Comparison of ENCODE assay signal across 11 cellular contexts in genomic region chr11:85699957-85700741, GRCh38. TPM values are rescaled to one million over a fixed set of nuclear protein-coding genes. Genes with fewer than 3 reads are reported as not detected.
DNase-seq lines count a peak whose midpoint lies in the region; ATAC-seq and TF ChIP-seq lines count a peak whose summit lies in the region.
"Had no signal": no experiment of that assay in that cellular context is flagged by ENCODE, and none has a peak within 500 bp of the region (broad histone marks: within the 10 kb centered on the region; RNA-seq: fewer than 3 reads in every experiment).

No MANE protein-coding gene starts in this region.

- no peak overlapping the region for H3K4me3 ChIP-seq in SK-N-SH (ENCODE audit: low read depth in 2 of 2, low read length in 1 of 2)

- H3K9me2 ChIP-seq in SK-N-SH, result no peaks in the 10 kb centered on the region

- CTCF ChIA-PET in SK-N-SH (lab: Yijun Ruan, JAX), result interaction anchor here (2.4 kb wide), 1 partner anchor 18 kb away, joined by 7 read pairs; no protein-coding TSS in a partner anchor

- ATAC-seq in GM18907 (IDR thresholded peaks at IDR 0.05; ENCODE audit: unreplicated experiment), result peak; percentile 89
- peak; percentile 88 for ATAC-seq in GM21717 (IDR thresholded peaks at IDR 0.05; ENCODE audit: unreplicated experiment)
- peak; percentile 83 for ATAC-seq in HG03457 (IDR thresholded peaks at IDR 0.05; ENCODE audit: unreplicated experiment)
- ATAC-seq in memory B cell (ENCODE audit: low read depth), result peak; percentile 48
- ATAC-seq: foreskin keratinocyte had no signal

- no peak overlapping the region for H3K9ac ChIP-seq in SK-N-SH

- no peak for TF ChIP-seq EP300 in SK-N-SH (IDR thresholded peaks at IDR 0.05; ENCODE audit: borderline replicate concordance in 1 of 2, low read depth in 1 of 2, low read length in 1 of 2)

- H3K36me3 ChIP-seq in SK-N-SH (replicated peaks in 1 of 2; ENCODE audit: control insufficient read depth in 1 of 2, insufficient read depth in 2 of 2, low read length in 1 of 2), result peaks cover 8 to 13% of the 10 kb centered on the region in 2 experiments

- no peaks in the 10 kb centered on the region for H3K9me3 ChIP-seq in SK-N-SH

- H3K27ac ChIP-seq in SK-N-SH (ENCODE audit: low read depth in 2 of 2, low read length in 1 of 2), result no peak overlapping the region
- H3K27ac ChIP-seq: foreskin keratinocyte had no signal

- H3K79me2 ChIP-seq in SK-N-SH (ENCODE audit: insufficient read depth), result no peaks in the 10 kb centered on the region

- peaks cover 4% of the 10 kb centered on the region for H3F3A ChIP-seq in SK-N-SH (replicated peaks; ENCODE audit: insufficient read depth)

- no peak overlapping the region for H3K4me2 ChIP-seq in SK-N-SH

- H4K20me1 ChIP-seq in SK-N-SH (ENCODE audit: insufficient read depth), result no peaks in the 10 kb centered on the region

- peaks cover 2% of the 10 kb centered on the region for H3K9me3 Mint-ChIP-seq in memory B cell

- 93% methylated on average over 2 of the region's 2 CpGs for WGBS in SK-N-SH (ENCODE audit: low lambda C conversion rate)

- no peak overlapping the region for H2AFZ ChIP-seq in SK-N-SH (ENCODE audit: low read depth)

- TF ChIP-seq RAD21 in SK-N-SH (IDR thresholded peaks at IDR 0.05; ENCODE audit: low read length), result no peak

- TF ChIP-seq CTCF in SK-N-SH (IDR thresholded peaks at IDR 0.05), result no peak

- H3K27me3 ChIP-seq in SK-N-SH (ENCODE audit: insufficient read depth), result no peaks in the 10 kb centered on the region
- H3K27me3 ChIP-seq: foreskin keratinocyte had no signal

- peaks cover 0 to 10% of the 10 kb centered on the region in 2 experiments; a peak in 2 of 4 replicates for H3K4me1 ChIP-seq in SK-N-SH (ENCODE audit: control insufficient read depth in 1 of 2, insufficient read depth in 2 of 2, low read depth in 1 of 2, low read length in 1 of 2)
- H3K4me1 ChIP-seq: foreskin keratinocyte had no signal

- no peaks in the 10 kb centered on the region for H3K36me3 Mint-ChIP-seq in memory B cell

- POLR2A ChIA-PET in SK-N-SH (lab: Yijun Ruan, JAX), result no interaction called here

- peak overlapping the region; percentile 69 for H3K27ac Mint-ChIP-seq in memory B cell

- no peak for DNase-seq in memory B cell (ENCODE audit: low spot score in 2 of 2)
- no peak for DNase-seq in SK-N-SH
- no peak for DNase-seq in SW 1271 (lab: John Stamatoyannopoulos, UW)
- DNase-seq in globus pallidus (ENCODE audit: low spot score), result no peak
- DNase-seq in DMS53 treated with DMSO at 0.1 percent for 48 hours (lab: John Stamatoyannopoulos, UW; ENCODE audit: unreplicated experiment), result no peak
- DNase-seq: anterior cingulate cortex, foreskin keratinocyte, Karpas-422 had no signal

- H3K4me3 Mint-ChIP-seq in memory B cell, result peak overlapping the region; percentile 62

- peaks cover 12% of the 10 kb centered on the region for H3K4me1 Mint-ChIP-seq in memory B cell

- peaks cover 1% of the 10 kb centered on the region for H3K27me3 Mint-ChIP-seq in memory B cell

TF ChIP-seq in SK-N-SH, 30 proteins besides CTCF, POLR2A, EP300 and RAD21:
- TF ChIP-seq JUND (IDR thresholded peaks at IDR 0.05) (no peak), RXRA (IDR thresholded peaks at IDR 0.05; ENCODE audit: borderline replicate concordance, low read depth) (no peak), MAX (IDR thresholded peaks at IDR 0.05; ENCODE audit: low read depth) (no peak), TEAD4 (IDR thresholded peaks at IDR 0.05; ENCODE audit: borderline replicate concordance, insufficient read depth) (no peak), RCOR1 (IDR thresholded peaks at IDR 0.05; ENCODE audit: low read length) (no peak), SIN3A (IDR thresholded peaks at IDR 0.05; ENCODE audit: borderline replicate concordance, low read depth, low read length) (no peak), MXI1 (IDR thresholded peaks at IDR 0.05; ENCODE audit: low read depth, low read length) (no peak), USF1 (IDR thresholded peaks at IDR 0.05; ENCODE audit: borderline replicate concordance, low read depth) (no peak), FOXM1 (IDR thresholded peaks at IDR 0.05; ENCODE audit: low read depth) (no peak), IRF3 (IDR thresholded peaks at IDR 0.05; ENCODE audit: low read depth, low read length) (no peak), YY1 (IDR thresholded peaks at IDR 0.05; ENCODE audit: low read depth) (no peak), NRF1 (IDR thresholded peaks at IDR 0.05; ENCODE audit: low read depth, low read length) (no peak), FOXJ3 (CRISPR knock-in tag; IDR thresholded peaks at IDR 0.05) (no peak), USF2 (IDR thresholded peaks at IDR 0.05; ENCODE audit: borderline replicate concordance, low read depth, low read length) (no peak), GABPA (IDR thresholded peaks at IDR 0.05; ENCODE audit: low read depth) (no peak), TCF12 (IDR thresholded peaks at IDR 0.05) (no peak)

RNA-seq across cellular contexts. Expression of gene CCDC89, which starts 14.2 kb away (rescaled TPM):
- polyA plus RNA-seq in SK-N-SH (2012; rRNA removed), result 3.9 and 4.1 TPM in 2 replicates
- polyA plus RNA-seq in SK-N-SH (2012; cell fraction: cytosol; rRNA removed), result 4.5 and 4.9 TPM in 2 replicates
- 4.3 and 5.0 TPM in 2 replicates for polyA plus RNA-seq in SK-N-SH (2012; cell fraction: nucleus; rRNA removed)

RNA-seq across cellular contexts. Expression of gene CREBZF, which starts 35.2 kb away (rescaled TPM):
- 50.5 and 62.1 TPM in 2 replicates for polyA plus RNA-seq in SK-N-SH (2012; rRNA removed)
- polyA plus RNA-seq in SK-N-SH (2012; cell fraction: cytosol; rRNA removed), result 14.6 and 16.3 TPM in 2 replicates
- polyA plus RNA-seq in SK-N-SH (2012; cell fraction: nucleus; rRNA removed), result 325 and 378 TPM in 2 replicates

RNA-seq across cellular contexts. Expression of gene TMEM126A, which starts 52.4 kb away (rescaled TPM):
- 30.5 and 37.1 TPM in 2 replicates for polyA plus RNA-seq in SK-N-SH (2012; rRNA removed)
- 48.4 and 70.0 TPM in 2 replicates for polyA plus RNA-seq in SK-N-SH (2012; cell fraction: cytosol; rRNA removed)
- 9.8 and 13.7 TPM in 2 replicates for polyA plus RNA-seq in SK-N-SH (2012; cell fraction: nucleus; rRNA removed)
